In the genomic region with DNA sequence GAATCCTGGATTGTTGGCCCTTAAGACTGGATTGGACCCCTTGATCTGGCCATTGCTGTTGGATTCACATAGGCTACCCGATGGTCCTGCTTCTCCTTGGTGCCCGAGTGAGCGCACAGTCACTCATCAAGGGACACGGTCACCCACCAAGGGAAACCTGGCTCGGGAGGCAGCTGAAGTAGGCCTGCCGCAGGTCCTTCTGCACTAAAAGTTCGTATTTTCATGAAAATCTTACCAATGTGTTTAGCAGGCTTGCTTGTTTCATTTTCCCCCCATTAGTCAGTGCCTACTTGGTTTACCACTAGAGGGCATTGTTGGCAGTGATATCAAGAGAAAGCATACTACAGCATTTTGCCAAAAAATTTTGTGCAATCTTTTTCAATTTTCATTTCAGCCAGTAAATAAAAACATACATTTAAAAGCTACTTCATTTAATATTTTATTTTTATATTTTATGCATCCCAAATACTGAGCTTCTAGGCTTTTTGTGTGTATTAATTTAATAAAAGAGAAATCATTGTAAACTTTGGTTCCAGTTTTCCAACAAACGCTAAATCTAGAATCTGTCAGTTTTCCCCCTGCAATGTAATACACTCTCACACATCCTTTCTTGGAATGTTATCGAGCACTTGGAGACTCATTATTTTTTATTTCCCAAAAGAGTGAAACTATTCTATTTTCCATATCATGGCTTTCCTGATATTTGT, we compare ENCODE assay signal across 8 cellular contexts.
A peak's percentile ranks its signal among the peaks of the same experiment; 100 is the strongest.
DNase-seq lines count a peak whose midpoint lies in the region; ATAC-seq, FAIRE-seq and TF ChIP-seq lines count a peak whose summit lies in the region.

No MANE protein-coding gene starts in this region.

- peaks cover 4% of the 10 kb centered on the region for H3K4me1 Mint-ChIP-seq in stimulated activated memory B cell treated with anti-CD40 and anti-IgM and Interleukin-4, amounts not matched to agents 10 μg/mL and 1 μg/mL and 100 μg/mL, for 72 hours

- no peaks in the 10 kb centered on the region for H3K9me3 Mint-ChIP-seq in stimulated activated memory B cell treated with anti-CD40 and anti-IgM and Interleukin-4, amounts not matched to agents 10 μg/mL and 1 μg/mL and 100 μg/mL, for 72 hours

- peaks cover 3% of the 10 kb centered on the region; the same call in 1 of the 2 replicates for H3K4me1 ChIP-seq in Panc1 (ENCODE audit: control insufficient read depth, insufficient read depth, low read length)

- no peaks in the 10 kb centered on the region for H3K36me3 ChIP-seq in Panc1 (ENCODE audit: control insufficient read depth, insufficient read depth, low read length)

- no peak for DNase-seq in D721Med (ENCODE audit: insufficient read length, low spot score)
- peak; percentile 74 for DNase-seq in HuH-7 (ENCODE audit: low spot score)
- DNase-seq in Panc1 (ENCODE audit: low read depth, low spot score), result peak; percentile 82
- peak; percentile 39 to 78 for DNase-seq in T47D (ENCODE audit: low read depth in 1 of 2, low spot score in 1 of 2)
- DNase-seq in islet precursor cell, result peak; percentile 59
- no peak for DNase-seq in T-helper 9 cell

- peak; percentile 71 for FAIRE-seq in D721Med (lab: Jason Lieb, UNC)

- peak overlapping the region; percentile 88 for H3K27ac ChIP-seq in Panc1 (ENCODE audit: low read length)

- no peak overlapping the region for H3K4me3 Mint-ChIP-seq in stimulated activated memory B cell treated with anti-CD40 and anti-IgM and Interleukin-4, amounts not matched to agents 10 μg/mL and 1 μg/mL and 100 μg/mL, for 72 hours

- peak overlapping the region; percentile 48 to 66 for H3K4me3 ChIP-seq in Panc1 (ENCODE audit: low read depth in 2 of 2, low read length in 2 of 2)

- ATAC-seq in GM19043 (IDR thresholded peaks at IDR 0.05; ENCODE audit: low read depth, unreplicated experiment) (peak; percentile 88), Panc1 (peak; percentile 90)
- ATAC-seq in stimulated activated memory B cell treated with anti-CD40 and anti-IgM and Interleukin-4, amounts not matched to agents 10 μg/mL and 1 μg/mL and 100 μg/mL, for 72 hours, result peak; percentile 68

- no peaks in the 10 kb centered on the region for H3K27me3 ChIP-seq in Panc1 (ENCODE audit: control insufficient read depth, insufficient read depth, low read length)

- no TSS peak for BruUV-seq in Panc1 (replicated peaks; lab: Mats Ljungman, UMichigan)

- intact Hi-C loops in Panc1 (cut with micrococcal nuclease; ENCODE audit: unreplicated experiment), result loop anchor here (1.0 to 10.0 kb wide), 3 partner anchors 121 to 593 kb away; no protein-coding TSS in a partner anchor

- H3K9me3 ChIP-seq in Panc1 (ENCODE audit: control insufficient read depth, insufficient read depth, low read depth, low read length), result no peaks in the 10 kb centered on the region

- peaks cover 10% of the 10 kb centered on the region for H3K27me3 Mint-ChIP-seq in stimulated activated memory B cell treated with anti-CD40 and anti-IgM and Interleukin-4, amounts not matched to agents 10 μg/mL and 1 μg/mL and 100 μg/mL, for 72 hours

- H3K27ac Mint-ChIP-seq in stimulated activated memory B cell treated with anti-CD40 and anti-IgM and Interleukin-4, amounts not matched to agents 10 μg/mL and 1 μg/mL and 100 μg/mL, for 72 hours, result no peak overlapping the region

- in situ Hi-C loops in Panc1 (cut with HindIII; ENCODE audit: low pct_unique_long_range_greater_than_20kb, low sequenced_read_pairs) (no loop called here), T47D (cut with HindIII; ENCODE audit: low pct_unique_long_range_greater_than_20kb, low sequenced_read_pairs) (no loop called here)

- H3K36me3 Mint-ChIP-seq in stimulated activated memory B cell treated with anti-CD40 and anti-IgM and Interleukin-4, amounts not matched to agents 10 μg/mL and 1 μg/mL and 100 μg/mL, for 72 hours, result no peaks in the 10 kb centered on the region

- POLR2A ChIA-PET in Panc1 (lab: Charles Lee), result no interaction called here

- CTCF ChIA-PET in Panc1 (lab: Charles Lee), result interaction anchor here (0.8 to 1.6 kb wide), 2 partner anchors 26 to 655 kb away, joined by 3 to 5 read pairs; no protein-coding TSS in a partner anchor

- peak; percentile 86 for TF ChIP-seq CTCF in D721Med (IDR thresholded peaks at IDR 0.05; ENCODE audit: insufficient read depth, missing control alignments)
- TF ChIP-seq CTCF in Panc1 (IDR thresholded peaks at IDR 0.05), result peak; percentile 96

Comparison
In these comparisons a context has a peak if more than half of its experiments do, and no peak if none do; other contexts are left out.
1. DNase-seq: peak in HuH-7 (single experiment), Panc1 (single experiment), T47D (2 of 2) and islet precursor cell (single experiment); none in D721Med (single experiment) and T-helper 9 cell (single experiment).
2. Peak in every context shown above with its lines, with median percentiles within 50 percentile points of each other: ATAC-seq.